In the genomic region with DNA sequence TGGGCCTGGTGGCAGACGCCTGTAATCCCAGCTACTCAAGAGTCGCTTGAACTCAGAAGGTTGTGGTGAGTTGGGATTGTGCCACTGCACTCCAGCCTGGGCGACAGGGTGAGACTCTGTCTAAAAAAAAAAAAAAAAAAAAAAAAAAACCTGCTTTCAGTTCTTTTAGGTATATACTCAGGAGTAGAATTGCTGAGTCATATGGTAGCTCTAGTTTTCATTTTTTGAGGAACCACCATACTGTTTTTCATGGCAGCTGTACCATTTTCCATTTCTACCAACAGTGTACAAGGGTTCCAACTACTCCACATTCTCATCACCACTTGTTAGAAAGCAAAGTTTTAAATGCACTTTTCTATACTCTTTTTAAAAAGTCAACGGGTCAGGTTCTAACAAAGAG, we compare ENCODE assay signal across 26 cellular contexts.
"Had no signal": no experiment of that assay in that cellular context is flagged by ENCODE, and none has a peak within 500 bp of the region (broad histone marks: within the 10 kb centered on the region; RNA-seq: fewer than 3 reads in every experiment).

No MANE protein-coding gene starts in this region.

- H3K4me1 ChIP-seq: prostate gland had no signal

- H3K9me3 ChIP-seq: ovary, prostate gland, thoracic aorta had no signal

- ATAC-seq: activated CD8-positive, alpha-beta T cell treated with anti-CD3 and anti-CD28 coated beads for 36 hours; activated T-cell treated with anti-CD3 and anti-CD28 coated beads, Interleukin-2, amount 50 U/mL, for 4 hours; activated T-helper 17 cell treated with anti-CD3 and anti-CD28 coated beads, Interleukin-2, amount 50 U/mL, for 72 hours; heart left ventricle; left colon; naive thymus-derived CD4-positive, alpha-beta T cell had no signal

- H3K4me3 ChIP-seq: heart left ventricle, ovary, prostate gland, right atrium auricular region, thoracic aorta had no signal

- FAIRE-seq: astrocyte, kidney had no signal

- H3K27me3 ChIP-seq: brain microvascular endothelial cell, heart left ventricle, ovary, right atrium auricular region had no signal

- H3K27ac ChIP-seq: brain microvascular endothelial cell, ovary, prostate gland, thoracic aorta had no signal

- H3K4me3 Mint-ChIP-seq: activated B cell treated with CpG ODN at 0.5 μM for 24 hours; activated CD8-positive, alpha-beta T cell treated with anti-CD3 and anti-CD28 coated beads for 36 hours; activated T-cell treated with anti-CD3 and anti-CD28 coated beads, Interleukin-2, amount 50 U/mL, for 4 hours; activated T-helper 17 cell treated with anti-CD3 and anti-CD28 coated beads, Interleukin-2, amount 50 U/mL, for 72 hours; immature natural killer cell; memory B cell; naive thymus-derived CD4-positive, alpha-beta T cell; stimulated activated naive CD8-positive, alpha-beta T cell treated with anti-CD3 and anti-CD28 coated beads, Interleukin-15, Interleukin-2, amounts not matched to agents 100 ng/mL and 50 ng/mL, for 24 hours had no signal

- H3K27me3 Mint-ChIP-seq: activated B cell treated with CpG ODN at 0.5 μM for 24 hours; memory B cell; stimulated activated naive CD8-positive, alpha-beta T cell treated with anti-CD3 and anti-CD28 coated beads, Interleukin-15, Interleukin-2, amounts not matched to agents 100 ng/mL and 50 ng/mL, for 24 hours had no signal

- H3K9me3 Mint-ChIP-seq: immature natural killer cell; stimulated activated naive CD8-positive, alpha-beta T cell treated with anti-CD3 and anti-CD28 coated beads, Interleukin-15, Interleukin-2, amounts not matched to agents 100 ng/mL and 50 ng/mL, for 24 hours had no signal

- DNase-seq: activated B cell treated with CpG ODN at 0.5 μM for 24 hours; activated CD4-positive, alpha-beta T cell treated with anti-CD3 and anti-CD28 coated beads, Interleukin-2, amount 50 U/mL, for 1 hour; activated CD8-positive, alpha-beta T cell treated with anti-CD3 and anti-CD28 coated beads for 36 hours; activated gamma-delta T cell treated with Interleukin-2 at 50 U/mL for 16 hours; activated naive CD4-positive, alpha-beta T cell treated with anti-CD3 and anti-CD28 coated beads, Interleukin-2, amount 50 U/mL, for 16 hours; activated T-cell treated with anti-CD3 and anti-CD28 coated beads, Interleukin-2, amount 50 U/mL, for 4 hours; amniotic stem cell; brain microvascular endothelial cell; heart left ventricle; hypothalamus; immature natural killer cell; kidney; left colon; midbrain; naive thymus-derived CD4-positive, alpha-beta T cell; ovary; stimulated activated CD4-positive, alpha-beta T cell treated with anti-CD3 and anti-CD28 coated beads, Interleukin-2, amount 100 ng/mL, for 48 hours; T-helper 2 cell; trophoblast cell had no signal

- H3K27ac Mint-ChIP-seq: activated B cell treated with CpG ODN at 0.5 μM for 24 hours; activated CD8-positive, alpha-beta T cell treated with anti-CD3 and anti-CD28 coated beads for 36 hours; activated T-helper 17 cell treated with anti-CD3 and anti-CD28 coated beads, Interleukin-2, amount 50 U/mL, for 72 hours; immature natural killer cell; naive thymus-derived CD4-positive, alpha-beta T cell; stimulated activated naive CD8-positive, alpha-beta T cell treated with anti-CD3 and anti-CD28 coated beads, Interleukin-15, Interleukin-2, amounts not matched to agents 100 ng/mL and 50 ng/mL, for 24 hours had no signal

- H3K36me3 ChIP-seq: brain microvascular endothelial cell, ovary, prostate gland, right atrium auricular region, thoracic aorta had no signal
